ENCODE assay signal across 1 cellular context in genomic region chr10:110409926-110410325, GRCh38.
TF ChIP-seq lines count a peak whose summit lies in the region.

No MANE protein-coding gene starts in this region.

TF ChIP-seq in K562, 482 proteins besides CTCF, POLR2A, EP300 and RAD21 (continued from another document):
- TF ChIP-seq BCLAF1 (IDR thresholded peaks at IDR 0.05; ENCODE audit: borderline replicate concordance in 1 of 2, control insufficient read depth in 1 of 2, low read depth in 2 of 2, low read length in 1 of 2), result no peak
